Comparison of ENCODE assay signal across 9 cellular contexts in the genomic region with DNA sequence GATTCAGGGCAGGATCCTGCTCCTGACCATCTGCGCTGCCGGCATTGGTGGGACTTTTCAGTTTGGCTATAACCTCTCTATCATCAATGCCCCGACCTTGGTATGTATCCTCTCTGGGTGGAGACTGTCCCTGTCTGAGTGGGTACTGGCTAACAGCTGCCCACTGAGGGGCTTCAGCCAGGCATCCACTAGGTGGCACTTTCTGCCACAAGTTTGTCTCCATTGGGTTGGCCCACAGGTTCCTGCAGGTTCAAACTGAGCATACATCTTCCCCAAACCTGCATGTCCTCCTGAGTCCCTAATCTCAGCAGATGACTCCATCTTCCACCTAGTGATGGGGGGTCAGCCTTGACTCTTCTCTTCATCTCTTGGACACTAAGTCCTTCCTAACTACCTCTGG. TPM values are rescaled to one million over a fixed set of nuclear protein-coding genes. Genes with fewer than 3 reads are reported as not detected.
DNase-seq lines count a peak whose midpoint lies in the region; ATAC-seq and TF ChIP-seq lines count a peak whose summit lies in the region.
"Had no signal": no experiment of that assay in that cellular context is flagged by ENCODE, and none has a peak within 500 bp of the region (broad histone marks: within the 10 kb centered on the region; RNA-seq: fewer than 3 reads in every experiment).

No MANE protein-coding gene starts in this region.

- H3K4me3 ChIP-seq in OCI-LY7 (ENCODE audit: low read depth, low read length, poor library complexity, severe bottlenecking) (no peak overlapping the region), cardiac fibroblast (replicated peaks in 1 of 2; ENCODE audit: low read depth in 2 of 2, low read length in 2 of 2) (no peak overlapping the region), osteoblast (ENCODE audit: insufficient read depth, low read length) (no peak overlapping the region)

- H3K27ac ChIP-seq in OCI-LY7 (ENCODE audit: low read depth, low read length, poor library complexity, severe bottlenecking) (no peak overlapping the region), osteoblast (ENCODE audit: low read depth, low read length) (no peak overlapping the region)
- H3K27ac ChIP-seq: C4-2B had no signal

- H2AFZ ChIP-seq in OCI-LY7 (ENCODE audit: low read length) (no peak overlapping the region), osteoblast (ENCODE audit: low read length) (no peak overlapping the region)

- H3K9me2 ChIP-seq in OCI-LY7 (ENCODE audit: insufficient read depth, low read length): no peaks in the 10 kb centered on the region

- peak; percentile 31 for DNase-seq in NCI-H2107 treated with DMSO at 0.1 percent for 48 hours (lab: John Stamatoyannopoulos, UW; ENCODE audit: unreplicated experiment)
- DNase-seq in NCI-H2107 (lab: John Stamatoyannopoulos, UW): no peak
- DNase-seq in HT-29 (ENCODE audit: low spot score): peak; percentile 53
- peak; percentile 80 for DNase-seq in OCI-LY7 (ENCODE audit: low spot score)
- DNase-seq in cardiac fibroblast (ENCODE audit: low read depth in 2 of 2): peak; percentile 66 to 68
- DNase-seq in osteoblast (ENCODE audit: insufficient read length, low spot score, missing footprints): peak; percentile 90

- TF ChIP-seq CTCF in OCI-LY7 (conservative IDR thresholded peaks at IDR 0.05; ENCODE audit: low read length): peak; percentile 88
- TF ChIP-seq CTCF in cardiac fibroblast (IDR thresholded peaks at IDR 0.05; ENCODE audit: low read depth, low read length): peak; percentile 82
- TF ChIP-seq CTCF in osteoblast (IDR thresholded peaks at IDR 0.05; ENCODE audit: extremely low read depth, low read depth, low read length): peak; percentile 70

- H3K79me2 ChIP-seq in OCI-LY7 (ENCODE audit: insufficient read depth, low read depth, low read length) (peaks cover 10% of the 10 kb centered on the region; the same call in 1 of the 2 replicates), osteoblast (ENCODE audit: insufficient read depth, low read length) (no peaks in the 10 kb centered on the region)

- no TSS peak for BruUV-seq in OCI-LY7 (replicated peaks; lab: Mats Ljungman, UMichigan)

- no peaks in the 10 kb centered on the region for H3K27me3 ChIP-seq in osteoblast (ENCODE audit: insufficient read depth, low read length)

- ATAC-seq in GM18861 (IDR thresholded peaks at IDR 0.05; ENCODE audit: unreplicated experiment) (no peak), HG03039 (IDR thresholded peaks at IDR 0.05; ENCODE audit: unreplicated experiment) (no peak)

- H3K36me3 ChIP-seq in OCI-LY7 (ENCODE audit: insufficient read depth, low read length) (no peaks in the 10 kb centered on the region), osteoblast (ENCODE audit: insufficient read depth, low read length) (no peaks in the 10 kb centered on the region)

- H3K9me3 ChIP-seq in OCI-LY7 (ENCODE audit: low read length) (no peaks in the 10 kb centered on the region), osteoblast (ENCODE audit: low read depth, low read length) (no peaks in the 10 kb centered on the region)

- H3K4me2 ChIP-seq in OCI-LY7 (ENCODE audit: low read length): no peak overlapping the region
- no peak overlapping the region for H3K4me2 ChIP-seq in osteoblast (ENCODE audit: insufficient read depth, low read length)

- intact Hi-C loops in OCI-LY7 (cut with micrococcal nuclease; ENCODE audit: unreplicated experiment): loop anchor here (1.0 to 5.0 kb wide), 2 partner anchors 32 to 95 kb away; a partner anchor contains a TSS

- CTCF ChIA-PET in OCI-LY7 (lab: Charles Lee; ENCODE audit: unreplicated experiment): no interaction called here

- no peaks in the 10 kb centered on the region for H4K20me1 ChIP-seq in OCI-LY7 (ENCODE audit: insufficient read depth, low read length)
- peaks cover 3% of the 10 kb centered on the region for H4K20me1 ChIP-seq in osteoblast (ENCODE audit: insufficient read depth, low read length)

- peaks cover 13% of the 10 kb centered on the region for H3K4me1 ChIP-seq in OCI-LY7 (ENCODE audit: insufficient read depth, low read length, poor library complexity, severe bottlenecking)
- peaks cover 10% of the 10 kb centered on the region for H3K4me1 ChIP-seq in osteoblast (ENCODE audit: insufficient read depth, low read length)

- POLR2A ChIA-PET in OCI-LY7 (lab: Charles Lee): no interaction called here

RNA-seq across cellular contexts. Expression of a gene that starts 4.4 kb away (rescaled TPM):
- 7.7 and 9.7 TPM in 2 replicates for total RNA-seq in HT-29 (2014; rRNA removed; shearing (Covaris generic))
- total RNA-seq in OCI-LY7 (2014; rRNA removed; shearing (Covaris generic)): 16.0 and 16.4 TPM in 2 replicates
- total RNA-seq in OCI-LY7 (2022): 41.6 and 50.2 TPM in 2 replicates
- 14.1 and 20.9 TPM in 2 replicates for total RNA-seq in osteoblast

RNA-seq across cellular contexts. Expression of a gene that starts 23.3 kb away (rescaled TPM):
- 0.79 and 0.91 TPM in 2 replicates for total RNA-seq in HT-29 (2014; rRNA removed; shearing (Covaris generic))
- 34.6 and 44.6 TPM in 2 replicates for total RNA-seq in OCI-LY7 (2014; rRNA removed; shearing (Covaris generic))
- total RNA-seq in OCI-LY7 (2022): 52.1 and 64.1 TPM in 2 replicates
- 0.36 and 0.59 TPM in 2 replicates for total RNA-seq in osteoblast

RNA-seq across cellular contexts. Expression of a gene that starts 32.1 kb away (rescaled TPM):
- total RNA-seq in HT-29 (2014; rRNA removed; shearing (Covaris generic)): 875 and 977 TPM in 2 replicates
- 861 and 1,440 TPM in 2 replicates for total RNA-seq in OCI-LY7 (2014; rRNA removed; shearing (Covaris generic))
- 1,078 and 1,202 TPM in 2 replicates for total RNA-seq in OCI-LY7 (2022)
- 123 and 131 TPM in 2 replicates for total RNA-seq in osteoblast

Comparison
In these comparisons a context has a peak if more than half of its experiments do, and no peak if none do; other contexts are left out.
1. RNA of a gene that starts 23.3 kb away (total RNA-seq): 34.6 to 64.1 TPM in OCI-LY7; 0.79 to 0.91 TPM in HT-29 and 0.36 to 0.59 TPM in osteoblast; every median in the first group is over 10 times any median in the second.
2. Peak in every context shown above with its lines, with median percentiles within 50 percentile points of each other: CTCF ChIP-seq.